ENCODE assay signal across 12 cellular contexts in genomic region chr16:27403601-27403992, GRCh38. TPM values are rescaled to one million over a fixed set of nuclear protein-coding genes. Genes with fewer than 3 reads are reported as not detected.
A peak's percentile ranks its signal among the peaks of the same experiment; 100 is the strongest.
DNase-seq lines count a peak whose midpoint lies in the region; ATAC-seq and TF ChIP-seq lines count a peak whose summit lies in the region.
"Had no signal": no experiment of that assay in that cellular context is flagged by ENCODE, and none has a peak within 500 bp of the region (broad histone marks: within the 10 kb centered on the region; RNA-seq: fewer than 3 reads in every experiment).

No MANE protein-coding gene starts in this region.

- peak overlapping the region; percentile 96 to 100 (median 98) for H3K27ac Mint-ChIP-seq in immature natural killer cell

- H3K9me3 Mint-ChIP-seq in immature natural killer cell = no peaks in the 10 kb centered on the region

- H3K27me3 Mint-ChIP-seq in immature natural killer cell (ENCODE audit: low read depth in 3 of 3) = peaks cover 17 to 32% (median 27%) of the 10 kb centered on the region in 3 donors

- no peaks in the 10 kb centered on the region for H3K36me3 ChIP-seq in BLaER1

- no peak overlapping the region; the same call in 1 of the 2 replicates for H3K9ac ChIP-seq in BLaER1

- H3K4me3 Mint-ChIP-seq in immature natural killer cell = peak overlapping the region; percentile 87 to 99 (median 90)

- peak overlapping the region; percentile 80 for H3K4me2 ChIP-seq in BLaER1

- peak overlapping the region; percentile 70; the same call in 1 of the 2 replicates for H3K27ac ChIP-seq in BLaER1

- H3K4me1 Mint-ChIP-seq in immature natural killer cell = peaks cover 90 to 100% of the 10 kb centered on the region in 2 donors

- no peaks in the 10 kb centered on the region for H3K9me3 ChIP-seq in BLaER1

- no peaks in the 10 kb centered on the region for H4K20me1 ChIP-seq in BLaER1

- TF ChIP-seq CTCF in GM12875 (IDR thresholded peaks at IDR 0.05; ENCODE audit: borderline replicate concordance, insufficient read depth, low read depth, low read length) = no peak

- H3K36me3 Mint-ChIP-seq in immature natural killer cell = peaks cover 3 to 19% (median 14%) of the 10 kb centered on the region in 3 donors

- peak overlapping the region; percentile 33; the same call in 1 of the 2 replicates for H3K4me3 ChIP-seq in BLaER1
- H3K4me3 ChIP-seq in GM12875 (ENCODE audit: low read depth, low read length) = peak overlapping the region; percentile 83

- no peak for ATAC-seq in HG02678 (IDR thresholded peaks at IDR 0.05; ENCODE audit: unreplicated experiment)
- ATAC-seq: HCT116 had no signal

- DNase-seq in activated CD8-positive, alpha-beta memory T cell treated with anti-CD3 and anti-CD28 coated beads, Interleukin-2, amount 50 U/mL, for 4 hours = peak; percentile 34
- DNase-seq in immature natural killer cell (no peak), NCI-H2171 (lab: John Stamatoyannopoulos, UW) (no peak), putamen (ENCODE audit: low spot score) (no peak), HK-2 (ENCODE audit: unreplicated experiment) (no peak)
- DNase-seq: amniotic stem cell, NCI-H1092, NCI-H446 treated with DMSO at 0.1 percent for 48 hours had no signal

- peaks cover 93% of the 10 kb centered on the region for H3K4me1 ChIP-seq in BLaER1

- H3K27me3 ChIP-seq in BLaER1 = no peaks in the 10 kb centered on the region

RNA-seq across cellular contexts. Expression of gene IL21R, which starts 1.6 kb away (rescaled TPM):
- 10 to 100 TPM; 27.5 to 59.7 (median 49.6) TPM for polyA plus RNA-seq in immature natural killer cell
